8 cellular contexts compared by ENCODE assay signal in genomic region chr12:107912421-107913004, GRCh38.
DNase-seq lines count a peak whose midpoint lies in the region; ATAC-seq and TF ChIP-seq lines count a peak whose summit lies in the region.

No MANE protein-coding gene starts in this region.

- intact Hi-C loops in Calu3 (cut with micrococcal nuclease; ENCODE audit: unreplicated experiment) (no loop called here), transverse colon (cut with DNase I; ENCODE audit: low total_unique reads) (no loop called here)

- H3K9me3 Mint-ChIP-seq in Calu3 (ENCODE audit: low read depth, unreplicated experiment) (no peaks in the 10 kb centered on the region), neural crest cell (no peaks in the 10 kb centered on the region)

- TF ChIP-seq POLR2A in transverse colon (IDR thresholded peaks at IDR 0.05) = no peak

- H3K4me3 ChIP-seq in transverse colon = no peak overlapping the region

- DNase-seq in Calu3 = peak; percentile 53
- DNase-seq in NCI-H1105 treated with DMSO at 0.1 percent for 48 hours (lab: John Stamatoyannopoulos, UW) = peak; percentile 44
- DNase-seq in activated CD8-positive, alpha-beta memory T cell treated with anti-CD3 and anti-CD28 coated beads, Interleukin-2, amount 50 U/mL, for 48 hours = peak; percentile 94
- peak; percentile 29 for DNase-seq in epithelial cell of prostate (ENCODE audit: low read depth, low spot score)
- peak; percentile 63 for DNase-seq in neural crest cell (ENCODE audit: low read depth, low spot score)
- peak; percentile 51 for DNase-seq in transverse colon
- DNase-seq in NK-92 treated with Interleukin-12 subunit alpha and Interleukin-12 subunit beta, amount 100 ng/mL, for 24 hours (lab: John Stamatoyannopoulos, UW) = no peak

- peak; percentile 38 for TF ChIP-seq CTCF in Calu3 (IDR thresholded peaks at IDR 0.05; ENCODE audit: unreplicated experiment)
- peak; percentile 74 for TF ChIP-seq CTCF in neural crest cell (conservative IDR thresholded peaks at IDR 0.05)
- TF ChIP-seq CTCF in transverse colon (IDR thresholded peaks at IDR 0.05) = peak; percentile 29 to 57 (median 49)

- H3K4me1 Mint-ChIP-seq in Calu3 (ENCODE audit: low read depth, unreplicated experiment) (no peaks in the 10 kb centered on the region), neural crest cell (peaks cover 6% of the 10 kb centered on the region)

- peaks cover 0 to 4% (median 0%) of the 10 kb centered on the region in 4 donors for H3K4me1 ChIP-seq in transverse colon

- H3K4me3 Mint-ChIP-seq in Calu3 (ENCODE audit: low read depth, unreplicated experiment) (no peak overlapping the region), neural crest cell (peak overlapping the region; percentile 79)

- no peak overlapping the region for H3K27ac Mint-ChIP-seq in Calu3 (ENCODE audit: unreplicated experiment)
- no peak overlapping the region for H3K27ac Mint-ChIP-seq in neural crest cell (ENCODE audit: unreplicated experiment)

- no peaks in the 10 kb centered on the region for H3K36me3 ChIP-seq in transverse colon

- no TSS peak for BruUV-seq in Calu3 (replicated peaks; lab: Mats Ljungman, UMichigan)

- in situ Hi-C loops in transverse colon (cut with MboI; ENCODE audit: low pct_ligation_motif_present in 1 of 4, low pct_unique_long_range_greater_than_20kb in 1 of 4, low sequenced_read_pairs in 3 of 4) = no loop called here

- H3K9me3 ChIP-seq in transverse colon = no peaks in the 10 kb centered on the region

- H3K27ac ChIP-seq in epithelial cell of prostate (no peak overlapping the region), transverse colon (no peak overlapping the region)

- 11% methylated on average over 22 of the region's 22 CpGs; no CpG with 5 or more reads in 1 of the 2 donors for WGBS in transverse colon (ENCODE audit: low coverage in 1 of 2), 2 donors

- TF ChIP-seq EP300 in transverse colon (IDR thresholded peaks at IDR 0.05; ENCODE audit: low read depth) = no peak

- ATAC-seq in GM21576 (IDR thresholded peaks at IDR 0.05; ENCODE audit: unreplicated experiment) = peak; percentile 76

- CTCF ChIA-PET in Calu3 (lab: Charles Lee) = no interaction called here

- H3K27me3 Mint-ChIP-seq in Calu3 (ENCODE audit: unreplicated experiment) = peaks cover 83% of the 10 kb centered on the region
- peaks cover 67% of the 10 kb centered on the region for H3K27me3 Mint-ChIP-seq in neural crest cell (ENCODE audit: low read depth)

- no peaks in the 10 kb centered on the region for H3K36me3 Mint-ChIP-seq in Calu3 (ENCODE audit: insufficient read depth, unreplicated experiment)
- no peaks in the 10 kb centered on the region for H3K36me3 Mint-ChIP-seq in neural crest cell (ENCODE audit: low read depth)

- peaks cover 42% of the 10 kb centered on the region for H3K27me3 ChIP-seq in transverse colon
